Comparison of ENCODE assay signal across 8 cellular contexts in genomic region chr17:7035591-7036368, GRCh38. TPM values are rescaled to one million over a fixed set of nuclear protein-coding genes. Genes with fewer than 3 reads are reported as not detected.
DNase-seq lines count a peak whose midpoint lies in the region; ATAC-seq and TF ChIP-seq lines count a peak whose summit lies in the region.

Gene SLC16A13 (plus strand): TSS chr17:7036015. CDS start chr17:7036383, 368 bp downstream.

- no peaks in the 10 kb centered on the region for H3K9me3 ChIP-seq in spleen

- TF ChIP-seq POLR2A in spleen (IDR thresholded peaks at IDR 0.05), result peak; percentile 20 to 78 (median 63)

- peak; percentile 87 for DNase-seq in AG09319 (ENCODE audit: extremely low read depth, low read depth)
- DNase-seq in NCI-H345 (lab: John Stamatoyannopoulos, UW), result peak; percentile 95
- DNase-seq in activated CD4-positive, CD25-positive, alpha-beta regulatory T cell treated with anti-CD3 and anti-CD28 coated beads, Interleukin-2, amount 50 U/mL, for 16 hours (ENCODE audit: low read depth, low spot score), result peak; percentile 95
- DNase-seq in central memory CD8-positive, alpha-beta T cell (ENCODE audit: low spot score in 2 of 2), result peak; percentile 94 to 97
- DNase-seq in inferior parietal cortex (ENCODE audit: extremely low spot score), result peak; percentile 90
- DNase-seq in spleen, result peak; percentile 99

- H3K27ac ChIP-seq in spleen, result peak within 1 kb of the TSS; percentile 86 to 96 (median 94)

- H3K27me3 ChIP-seq in spleen (replicated peaks in 1 of 7), result no peaks in the 10 kb centered on the region

- no peaks in the 10 kb centered on the region for H3K27me3 Mint-ChIP-seq in central memory CD8-positive, alpha-beta T cell

- intact Hi-C loops in spleen (cut with DNase I; ENCODE audit: low total_unique reads), result no loop called here

- H3K27ac Mint-ChIP-seq in central memory CD8-positive, alpha-beta T cell (ENCODE audit: low read depth), result peak within 1 kb of the TSS; percentile 94

- TF ChIP-seq CTCF in AG09319 (IDR thresholded peaks at IDR 0.05; ENCODE audit: low read depth, low read length) (no peak), spleen (IDR thresholded peaks at IDR 0.05 in 8 of 11, conservative IDR thresholded peaks at IDR 0.05 in 3 of 11) (peak in 2 of 11 experiments; percentile 27 to 32)

- peak within 1 kb of the TSS; percentile 91 for H3K4me3 Mint-ChIP-seq in central memory CD8-positive, alpha-beta T cell

- H3K9me3 Mint-ChIP-seq in central memory CD8-positive, alpha-beta T cell, result no peaks in the 10 kb centered on the region

- peaks cover 59% of the 10 kb centered on the region for H3K4me1 Mint-ChIP-seq in central memory CD8-positive, alpha-beta T cell

- peak within 1 kb of the TSS; percentile 26 to 89 (median 66) for H3K4me3 ChIP-seq in spleen

- H3K36me3 Mint-ChIP-seq in central memory CD8-positive, alpha-beta T cell (ENCODE audit: insufficient read depth), result peaks cover 6% of the 10 kb centered on the region

- H3K36me3 ChIP-seq in spleen, result peaks cover 0 to 4% (median 0%) of the 10 kb centered on the region in 6 donors

- H3K4me1 ChIP-seq in spleen, result peaks cover 9 to 75% (median 39%) of the 10 kb centered on the region in 6 donors

- peak; percentile 88 for ATAC-seq in GM19025 (IDR thresholded peaks at IDR 0.05; ENCODE audit: low read depth, unreplicated experiment)
- ATAC-seq in HG03280 (IDR thresholded peaks at IDR 0.05; ENCODE audit: unreplicated experiment), result peak; percentile 85
- ATAC-seq in central memory CD8-positive, alpha-beta T cell (replicated peaks; ENCODE audit: extremely low read depth, poor library complexity, severe bottlenecking), result peak; percentile 92

- WGBS in spleen, 5 donors, result 0 to 1% (median 0%) methylated on average over 22 to 52 of the region's 52 CpGs

RNA-seq across cellular contexts. Expression of gene SLC16A13, which starts in this region (rescaled TPM):
- 10 to 100 TPM in 2 of 7 donors, 1 to 10 TPM in 5; 4.0 to 15.3 (median 7.6) TPM for total RNA-seq in spleen
- polyA plus RNA-seq in spleen, result 1 to 10 TPM; 1.7 to 5.4 (median 1.8) TPM

Comparison
In these comparisons a context has a peak if more than half of its experiments do, and no peak if none do; other contexts are left out.
1. Peak in every context shown above with its lines: DNase-seq, ATAC-seq, H3K4me3 ChIP-seq and H3K27ac ChIP-seq.